ENCODE assay signal across 11 cellular contexts in the genomic region with DNA sequence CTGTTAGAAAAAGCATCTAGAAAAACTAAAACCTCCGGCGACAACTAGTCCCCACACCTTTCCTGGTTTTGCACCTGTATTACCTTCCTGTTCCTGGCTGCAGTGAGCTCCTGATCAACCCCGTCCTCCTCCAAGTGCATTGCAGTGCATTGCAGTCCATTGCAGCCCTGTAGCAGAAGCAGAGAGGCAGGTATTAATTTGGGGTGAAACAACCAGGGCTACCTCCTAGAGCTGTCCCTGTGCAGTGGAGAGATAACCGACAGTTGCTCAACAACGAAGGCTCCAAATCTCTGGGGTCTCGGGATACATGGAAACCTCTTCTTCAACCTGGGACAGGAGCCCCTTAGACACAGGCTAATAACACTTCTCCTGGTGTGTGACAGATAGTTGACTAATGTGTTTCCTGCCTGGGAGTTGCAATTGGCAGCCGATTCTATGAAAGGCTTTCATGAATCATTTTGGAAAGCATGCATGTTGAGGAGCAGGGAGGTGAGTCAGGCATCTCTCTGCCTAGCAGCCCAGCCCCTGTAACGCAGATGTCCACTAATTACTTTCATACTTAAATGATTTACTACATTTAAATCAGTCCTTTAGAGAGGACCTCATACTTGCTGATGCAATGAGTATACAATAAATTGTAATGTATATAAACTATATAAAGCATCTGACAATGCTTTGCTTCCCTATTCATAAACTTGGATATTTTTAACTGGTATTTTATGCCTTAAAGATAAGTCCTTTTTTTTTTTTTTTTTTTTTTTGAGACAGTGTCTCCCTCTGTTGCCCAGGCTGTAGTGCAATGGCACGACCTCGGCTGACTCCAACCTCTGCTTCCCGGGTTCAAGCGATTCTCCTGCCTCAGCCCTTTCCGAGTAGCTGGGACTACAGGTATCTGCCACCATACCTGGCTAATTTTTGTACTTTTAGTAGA. TPM values are rescaled to one million over a fixed set of nuclear protein-coding genes. Genes with fewer than 3 reads are reported as not detected.
A peak's percentile ranks its signal among the peaks of the same experiment; 100 is the strongest.
DNase-seq lines count a peak whose midpoint lies in the region; ATAC-seq, FAIRE-seq and TF ChIP-seq lines count a peak whose summit lies in the region.
"Had no signal": no experiment of that assay in that cellular context is flagged by ENCODE, and none has a peak within 500 bp of the region (broad histone marks: within the 10 kb centered on the region; RNA-seq: fewer than 3 reads in every experiment).

No MANE protein-coding gene starts in this region.

- peaks cover 0 to 4% (median 0%) of the 10 kb centered on the region in 4 donors for H3K27me3 ChIP-seq in pancreas
- H3K27me3 ChIP-seq in ovary, result no peaks in the 10 kb centered on the region
- H3K27me3 ChIP-seq in aorta (ENCODE audit: control insufficient read depth in 1 of 2, insufficient read depth in 2 of 2, low read length in 1 of 2), result no peaks in the 10 kb centered on the region

- 82 to 84% methylated on average over 13 of the region's 13 CpGs for WGBS in pancreas, 2 donors
- 72 to 76% (median 75%) methylated on average over 13 of the region's 13 CpGs for WGBS in ovary, 3 donors
- WGBS in aorta, 2 donors, result 79 to 81% methylated on average over 13 of the region's 13 CpGs

- no peak for TF ChIP-seq CTCF in pancreas (IDR thresholded peaks at IDR 0.05)
- no peak for TF ChIP-seq CTCF in ovary (IDR thresholded peaks at IDR 0.05)

- H3K9me3 ChIP-seq in pancreas (no peaks in the 10 kb centered on the region), ovary (no peaks in the 10 kb centered on the region), aorta (ENCODE audit: control insufficient read depth, low read length) (no peaks in the 10 kb centered on the region)

- H3K27ac ChIP-seq in pancreas (no peak overlapping the region), ovary (no peak overlapping the region), aorta (ENCODE audit: low read depth in 1 of 2, low read length in 2 of 2) (no peak overlapping the region)

- no peaks in the 10 kb centered on the region for H3K4me1 ChIP-seq in pancreas
- no peaks in the 10 kb centered on the region for H3K4me1 ChIP-seq in ovary (ENCODE audit: insufficient read depth)
- H3K4me1 ChIP-seq in aorta (ENCODE audit: control insufficient read depth in 1 of 2, insufficient read depth in 2 of 2, low read length in 2 of 2), result no peaks in the 10 kb centered on the region

- no peak for TF ChIP-seq EP300 in ovary (IDR thresholded peaks at IDR 0.05)

- intact Hi-C loops in pancreas (cut with DNase I), result no loop called here
- intact Hi-C loops in ovary (cut with DNase I), result loop anchor here in 1 of 4 donors (10.0 kb wide), 1 partner anchor 122 kb away; no protein-coding TSS in a partner anchor
- intact Hi-C loops in aorta (cut with DNase I), result no loop called here

- H3K36me3 ChIP-seq in pancreas (no peaks in the 10 kb centered on the region), ovary (no peaks in the 10 kb centered on the region), aorta (ENCODE audit: control insufficient read depth in 1 of 2, insufficient read depth in 2 of 2, low read length in 1 of 2) (no peaks in the 10 kb centered on the region)

- H3K4me3 ChIP-seq in pancreas, result no peak overlapping the region
- H3K4me3 ChIP-seq in ovary, result no peak overlapping the region
- no peak overlapping the region for H3K4me3 ChIP-seq in aorta (ENCODE audit: low read length in 2 of 2)

- no peak for TF ChIP-seq POLR2A in ovary (IDR thresholded peaks at IDR 0.05)

- ATAC-seq in pancreas, result peak in 3 of 4 donors; percentile 28 to 50 (median 46)
- ATAC-seq in aorta (ENCODE audit: low FRiP score), result no peak

- no peak for FAIRE-seq in pancreas (lab: Jason Lieb, UNC)

- peak; percentile 90 for DNase-seq in GM03348 (ENCODE audit: low spot score)
- peak; percentile 18 to 60 for DNase-seq in NCI-H446 (lab: John Stamatoyannopoulos, UW)
- peak; percentile 83 for DNase-seq in dermis blood vessel endothelial cell
- DNase-seq in pancreas, result no peak
- no peak for DNase-seq in NCI-H187 treated with DMSO at 0.1 percent for 48 hours (lab: John Stamatoyannopoulos, UW)
- DNase-seq in ovary, result no peak
- no peak for DNase-seq in middle frontal gyrus (ENCODE audit: extremely low spot score, low spot score)
- DNase-seq in aorta, result no peak
- DNase-seq: NCI-H526 had no signal

RNA-seq across cellular contexts. Expression of gene PRR15, which starts 59.0 kb away (rescaled TPM):
- total RNA-seq in dermis blood vessel endothelial cell, result 0.17 and 0.19 TPM in 2 replicates
- total RNA-seq in pancreas, result 1 to 10 TPM; 1.1 to 4.6 (median 1.8) TPM
- polyA plus RNA-seq in pancreas, result 1 to 10 TPM; 1.5 to 1.8 TPM
- total RNA-seq in ovary, result 10 to 100 TPM in 2 of 7 donors, 1 to 10 TPM in 5; 5.9 to 19.8 (median 8.0) TPM
- polyA plus RNA-seq in ovary, result 10 to 100 TPM in 1 of 2 donors, 1 to 10 TPM in 1; 2.0 to 18.5 TPM
- total RNA-seq in aorta, result 1 to 10 TPM; 1.1 to 1.6 TPM
- polyA plus RNA-seq in aorta, result 10 to 100 TPM in 1 of 2 donors, under 1 TPM in 1; 0.69 to 18.4 TPM
- total RNA-seq: activated CD8-positive, alpha-beta memory T cell treated with anti-CD3 and anti-CD28 coated beads for 36 hours; mononuclear cell had no signal

Comparison
In these comparisons a context has a peak if more than half of its experiments do, and no peak if none do; other contexts are left out.
1. DNase-seq: peak in GM03348 (single experiment), NCI-H446 (2 of 2) and dermis blood vessel endothelial cell (single experiment); none in pancreas (0 of 6), NCI-H187 treated with DMSO at 0.1 percent for 48 hours (single experiment), ovary (0 of 5), middle frontal gyrus (single experiment) and aorta (0 of 2).